22 cellular contexts compared by ENCODE assay signal in genomic region chr13:33450956-33451709, GRCh38.
A peak's percentile ranks its signal among the peaks of the same experiment; 100 is the strongest.
DNase-seq lines count a peak whose midpoint lies in the region; ATAC-seq, FAIRE-seq and TF ChIP-seq lines count a peak whose summit lies in the region.
"Had no signal": no experiment of that assay in that cellular context is flagged by ENCODE, and none has a peak within 500 bp of the region (broad histone marks: within the 10 kb centered on the region; RNA-seq: fewer than 3 reads in every experiment).

No MANE protein-coding gene starts in this region.

- H3K56ac ChIP-seq in H1 (replicated peaks; ENCODE audit: insufficient read length, low read depth, low read length): no peak overlapping the region

- intact Hi-C loops in stomach (cut with DNase I; ENCODE audit: low total_unique reads): no loop called here

- H3K4me1 ChIP-seq in H1 (replicated peaks in 1 of 4; ENCODE audit: control insufficient read depth in 3 of 4, insufficient read depth in 4 of 4, low read length in 3 of 4): no peaks in the 10 kb centered on the region; a peak in 1 of 7 replicates
- H3K4me1 ChIP-seq in trophoblast cell (ENCODE audit: control insufficient read depth in 1 of 2, insufficient read depth in 2 of 2, low read length in 2 of 2): no peaks in the 10 kb centered on the region
- H3K4me1 ChIP-seq in stomach: peaks cover 0 to 43% (median 21%) of the 10 kb centered on the region in 4 donors
- H3K4me1 ChIP-seq: BE2C had no signal

- POLR2A ChIA-PET in H1 (lab: Charles Lee; ENCODE audit: partially characterized antibody): no interaction called here

- H3K27me3 ChIP-seq in H1 (replicated peaks in 1 of 4; ENCODE audit: control insufficient read depth in 3 of 4, extremely low read depth in 1 of 4, insufficient read depth in 3 of 4, low read length in 3 of 4): no peaks in the 10 kb centered on the region
- no peaks in the 10 kb centered on the region for H3K27me3 ChIP-seq in trophoblast cell (ENCODE audit: insufficient read depth, low read length)
- H3K27me3 ChIP-seq in stomach: no peaks in the 10 kb centered on the region
- H3K27me3 ChIP-seq: BE2C had no signal

- H3K4me3 ChIP-seq in H1 (ENCODE audit: extremely low read depth in 1 of 4, insufficient read depth in 2 of 4, low read depth in 3 of 4, low read length in 4 of 4): no peak overlapping the region
- H3K4me3 ChIP-seq in trophoblast cell (ENCODE audit: low read depth, low read length): no peak overlapping the region
- H3K4me3 ChIP-seq in stomach: no peak overlapping the region
- H3K4me3 ChIP-seq: GM12878 had no signal

- H4K8ac ChIP-seq in H1 (ENCODE audit: extremely low read depth, insufficient read depth, low read length): no peak overlapping the region
- no peak overlapping the region for H4K8ac ChIP-seq in trophoblast cell (ENCODE audit: low read depth, low read length)

- H3K23ac ChIP-seq in H1 (ENCODE audit: insufficient read length) (no peak overlapping the region), trophoblast cell (ENCODE audit: low read length) (no peak overlapping the region)

- no peaks in the 10 kb centered on the region for H3K36me3 ChIP-seq in H1 (ENCODE audit: control insufficient read depth in 2 of 4, insufficient read depth in 4 of 4, low read length in 3 of 4)
- H3K36me3 ChIP-seq in trophoblast cell (ENCODE audit: control insufficient read depth in 1 of 2, insufficient read depth in 2 of 2, low read length in 2 of 2): no peaks in the 10 kb centered on the region
- no peaks in the 10 kb centered on the region for H3K36me3 ChIP-seq in stomach
- H3K36me3 ChIP-seq: BE2C had no signal

- H3K4ac ChIP-seq in H1 (replicated peaks; ENCODE audit: insufficient read length, low read depth, low read length): no peak overlapping the region
- H3K4ac ChIP-seq in trophoblast cell (ENCODE audit: low read depth, low read length): no peak overlapping the region

- H3K79me2 ChIP-seq in H1 (ENCODE audit: control insufficient read depth in 1 of 2, insufficient read depth in 2 of 2, low read length in 2 of 2) (no peaks in the 10 kb centered on the region), trophoblast cell (ENCODE audit: control insufficient read depth, insufficient read depth, low read length, poor library complexity) (no peaks in the 10 kb centered on the region)

- H4K91ac ChIP-seq in H1 (replicated peaks; ENCODE audit: insufficient read length, low read length): no peak overlapping the region
- H4K91ac ChIP-seq in trophoblast cell (ENCODE audit: low read depth, low read length): no peak overlapping the region

- peak overlapping the region; percentile 28; the same call in 1 of the 2 replicates for H2AFZ ChIP-seq in H1 (ENCODE audit: low read length)
- no peak overlapping the region for H2AFZ ChIP-seq in trophoblast cell (ENCODE audit: insufficient read depth, low read length, poor library complexity)

- H4K5ac ChIP-seq in H1 (ENCODE audit: insufficient read length, low read depth, low read length): no peak overlapping the region

- TF ChIP-seq EP300 in H1 (IDR thresholded peaks at IDR 0.05; ENCODE audit: borderline replicate concordance in 1 of 2, low read depth in 2 of 2, low read length in 2 of 2) (no peak), stomach (IDR thresholded peaks at IDR 0.05) (no peak)

- no peak for TF ChIP-seq RAD21 in H1 (IDR thresholded peaks at IDR 0.05 in 1 of 2, conservative IDR thresholded peaks at IDR 0.05 in 1 of 2; ENCODE audit: low read depth in 2 of 2, low read length in 2 of 2)

- ATAC-seq in HG03521 (IDR thresholded peaks at IDR 0.05; ENCODE audit: unreplicated experiment): no peak
- ATAC-seq: GM12878, HCT116 had no signal

- no peak overlapping the region for H2AK5ac ChIP-seq in H1 (ENCODE audit: low read depth, low read length)
- H2AK5ac ChIP-seq in trophoblast cell (ENCODE audit: low read length): no peak overlapping the region

- H3K18ac ChIP-seq in H1 (ENCODE audit: extremely low read depth, low read length): no peak overlapping the region
- H3K18ac ChIP-seq in trophoblast cell (ENCODE audit: low read length): no peak overlapping the region

- H3K23me2 ChIP-seq in H1 (ENCODE audit: low read depth, low read length): no peaks in the 10 kb centered on the region

- H3K79me1 ChIP-seq in H1 (ENCODE audit: low read depth, low read length) (no peaks in the 10 kb centered on the region), trophoblast cell (ENCODE audit: low read length) (no peaks in the 10 kb centered on the region)

- TF ChIP-seq CTCF in H1 (IDR thresholded peaks at IDR 0.05; ENCODE audit: control extremely low read depth in 1 of 3, insufficient read depth in 1 of 3, low read depth in 1 of 3, low read length in 3 of 3): no peak
- no peak for TF ChIP-seq CTCF in stomach (IDR thresholded peaks at IDR 0.05)

- H2BK5ac ChIP-seq in H1 (ENCODE audit: low read depth, low read length): no peak overlapping the region
- H2BK5ac ChIP-seq in trophoblast cell (ENCODE audit: low read depth, low read length, poor library complexity): peak overlapping the region; percentile 31

- H3K27ac ChIP-seq in H1 (ENCODE audit: low read depth, low read length) (no peak overlapping the region), trophoblast cell (ENCODE audit: low read depth, low read length) (no peak overlapping the region), stomach (peak overlapping the region in 2 of 5 donors; percentile 7 to 62)

- no peaks in the 10 kb centered on the region for H4K20me1 ChIP-seq in H1 (replicated peaks in 1 of 2; ENCODE audit: control insufficient read depth in 1 of 2, insufficient read depth in 2 of 2, low read length in 2 of 2)

- CTCF ChIA-PET in H1 (lab: Charles Lee; ENCODE audit: partially characterized antibody): interaction anchor here (0.9 kb wide), 1 partner anchor 40 kb away, joined by 3 read pairs; no protein-coding TSS in a partner anchor

- WGBS in H1 (ENCODE audit: extremely low coverage in 1 of 2, insufficient coverage in 1 of 2, insufficient read length in 1 of 2, insufficient replicate concordance in 2 of 2, low coverage in 1 of 2, low lambda C conversion rate in 2 of 2, missing lambda C conversion rate in 1 of 2), 2 experiments: 88% methylated on average over 6 of the region's 6 CpGs; no CpG with 5 or more reads in 1 of the 2 experiments
- WGBS in trophoblast cell (ENCODE audit: extremely low coverage, insufficient coverage, insufficient read length): no CpG with 5 or more reads among the region's 6 CpGs
- 50 to 73% (median 60%) methylated on average over 6 of the region's 6 CpGs for WGBS in stomach, 5 donors

- H2BK120ac ChIP-seq in H1 (replicated peaks; ENCODE audit: low read depth, low read length) (no peak overlapping the region), trophoblast cell (ENCODE audit: insufficient read depth, low read length, poor library complexity) (no peak overlapping the region)

- H3K4me2 ChIP-seq in H1 (ENCODE audit: insufficient read depth in 1 of 2, low read depth in 2 of 2, low read length in 2 of 2) (no peak overlapping the region), trophoblast cell (ENCODE audit: low read length) (no peak overlapping the region)

- no peak overlapping the region for H3K14ac ChIP-seq in H1 (ENCODE audit: insufficient read length)
- no peak overlapping the region for H3K14ac ChIP-seq in trophoblast cell (ENCODE audit: low read length)

- no peak overlapping the region for H3K9ac ChIP-seq in H1 (replicated peaks in 1 of 4; ENCODE audit: extremely low read depth in 1 of 4, low read depth in 3 of 4, low read length in 3 of 4)
- no peak overlapping the region for H3K9ac ChIP-seq in trophoblast cell (ENCODE audit: low read length)

- no peak overlapping the region for H4K12ac ChIP-seq in trophoblast cell (ENCODE audit: low read depth, low read length)

- no peak for FAIRE-seq in H1 (lab: Jason Lieb, UNC)
- FAIRE-seq: A204.1, GM12878, GM19239 had no signal

- H2BK20ac ChIP-seq in H1 (ENCODE audit: low read length): no peak overlapping the region

- H3K9me3 ChIP-seq in H1 (ENCODE audit: insufficient read depth in 2 of 2, low read depth in 1 of 2, low read length in 1 of 2): no peaks in the 10 kb centered on the region
- H3K9me3 ChIP-seq in trophoblast cell (ENCODE audit: insufficient read depth, low read depth, low read length): no peaks in the 10 kb centered on the region
- H3K9me3 ChIP-seq in stomach: no peaks in the 10 kb centered on the region
- H3K9me3 ChIP-seq: BE2C had no signal

- no peak for DNase-seq in H1 (ENCODE audit: low read depth in 1 of 2, low spot score in 2 of 2)
- peak; percentile 50 to 88 for DNase-seq in trophoblast cell
- peak; percentile 32 for DNase-seq in stomach
- no peak for DNase-seq in NCI-H2171 (lab: John Stamatoyannopoulos, UW)
- no peak for DNase-seq in UCSD-AML1 (lab: John Stamatoyannopoulos, UW; ENCODE audit: unreplicated experiment)
- DNase-seq: ACHN; BE2C; C1 segment of cervical spinal cord; CD4-positive, CD25-positive, alpha-beta regulatory T cell; CD8-positive, alpha-beta memory T cell; COR-L47; DMS 273 treated with DMSO at 0.1 percent for 48 hours; DMS53; DND-41; EL; H7; HFFc6 had no signal

- TF ChIP-seq POLR2A in H1 (IDR thresholded peaks at IDR 0.05; ENCODE audit: control extremely low read depth in 1 of 2, low read depth in 2 of 2, low read length in 2 of 2): no peak
- TF ChIP-seq POLR2A in stomach (IDR thresholded peaks at IDR 0.05): no peak

- no peak overlapping the region for H2BK12ac ChIP-seq in H1 (ENCODE audit: low read depth, low read length)
- H2BK12ac ChIP-seq in trophoblast cell (ENCODE audit: low read length): peak overlapping the region; percentile 24

- no peak overlapping the region for H2BK15ac ChIP-seq in H1 (ENCODE audit: low read length)

TF ChIP-seq in H1, 55 proteins besides CTCF, POLR2A, EP300 and RAD21:
- TF ChIP-seq RXRA (IDR thresholded peaks at IDR 0.05; ENCODE audit: insufficient read depth, low read depth, low read length): no peak
- no peak for TF ChIP-seq BRCA1 (IDR thresholded peaks at IDR 0.05; ENCODE audit: low read depth, low read length)
- TF ChIP-seq CHD2 (IDR thresholded peaks at IDR 0.05; ENCODE audit: low read length): no peak
- no peak for TF ChIP-seq SUZ12 (IDR thresholded peaks at IDR 0.05; ENCODE audit: low read length)
- no peak for TF ChIP-seq NANOG (IDR thresholded peaks at IDR 0.05; ENCODE audit: insufficient read depth, low read depth, low read length, poor library complexity, severe bottlenecking)
- no peak for TF ChIP-seq FOSL1 (IDR thresholded peaks at IDR 0.05; ENCODE audit: insufficient read depth, low read depth, low read length)
- TF ChIP-seq TEAD4 (IDR thresholded peaks at IDR 0.05; ENCODE audit: low read depth, low read length): no peak
- TF ChIP-seq EZH2 (IDR thresholded peaks at IDR 0.05; ENCODE audit: low read depth, low read length, severe bottlenecking): no peak
- TF ChIP-seq ASH2L (IDR thresholded peaks at IDR 0.05; ENCODE audit: low read length): no peak
- TF ChIP-seq GABPA (IDR thresholded peaks at IDR 0.05; ENCODE audit: borderline replicate concordance, insufficient read depth, low read length): no peak
- no peak for TF ChIP-seq SP1 (IDR thresholded peaks at IDR 0.05; ENCODE audit: low read depth, low read length)
- no peak for TF ChIP-seq SIX5 (IDR thresholded peaks at IDR 0.05; ENCODE audit: low read depth, low read length)
- TF ChIP-seq RFX5 (IDR thresholded peaks at IDR 0.05; ENCODE audit: borderline replicate concordance, low read depth, low read length): no peak
- no peak for TF ChIP-seq RBBP5 (IDR thresholded peaks at IDR 0.05; ENCODE audit: borderline replicate concordance, low read depth, low read length)

Comparison
In these comparisons a context has a peak if more than half of its experiments do, and no peak if none do; other contexts are left out.
1. DNase-seq: peak in trophoblast cell (2 of 2) and stomach (single experiment); none in H1 (0 of 2), NCI-H2171 (single experiment) and UCSD-AML1 (single experiment).